ENCODE assay signal across 21 cellular contexts in the genomic region with DNA sequence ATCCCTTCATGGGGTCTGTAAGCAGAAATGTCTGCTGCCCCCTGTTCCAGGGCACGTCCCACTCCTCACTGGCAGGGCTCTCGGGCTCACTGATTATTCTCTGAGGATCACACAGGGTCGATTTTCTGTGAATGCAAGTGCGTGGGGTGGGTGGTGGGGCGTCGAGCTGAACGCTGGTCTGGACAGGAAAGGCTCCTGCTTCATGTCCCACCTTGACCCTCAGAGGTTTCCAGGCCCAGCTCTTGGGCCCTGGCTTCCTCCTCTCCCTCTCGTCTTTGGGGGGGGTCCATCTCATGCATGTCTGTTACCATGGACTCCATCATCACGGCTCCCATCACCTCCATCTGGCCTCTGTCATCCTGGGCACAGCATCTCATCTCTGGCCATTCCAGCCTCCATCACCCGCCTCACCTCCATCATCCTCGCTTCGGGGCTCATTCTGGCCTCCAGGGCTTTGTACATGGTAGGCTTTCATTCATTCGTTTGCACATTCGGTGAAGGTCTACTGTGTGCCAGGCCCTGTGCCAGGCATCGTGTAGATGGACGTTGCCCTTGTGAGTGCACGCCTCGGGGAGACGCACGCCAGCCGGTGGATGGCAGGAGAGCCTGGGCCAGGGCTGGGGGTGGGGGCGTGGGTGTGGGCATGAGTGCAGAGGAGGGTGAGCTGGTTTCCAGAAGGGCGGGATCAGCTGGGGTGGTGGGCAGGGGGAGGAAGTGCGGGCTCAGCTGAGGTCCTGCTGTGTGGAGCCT. TPM values are rescaled to one million over a fixed set of nuclear protein-coding genes. Genes with fewer than 3 reads are reported as not detected.
A peak's percentile ranks its signal among the peaks of the same experiment; 100 is the strongest.
DNase-seq lines count a peak whose midpoint lies in the region; ATAC-seq, FAIRE-seq and TF ChIP-seq lines count a peak whose summit lies in the region.
"Had no signal": no experiment of that assay in that cellular context is flagged by ENCODE, and none has a peak within 500 bp of the region (broad histone marks: within the 10 kb centered on the region; RNA-seq: fewer than 3 reads in every experiment).

No MANE protein-coding gene starts in this region.

- no peak for FAIRE-seq in HTR-8/SVneo (lab: Jason Lieb, UNC)
- FAIRE-seq: A204.1, G401.6 had no signal

- H3K36me3 ChIP-seq in lower lobe of right lung (no peaks in the 10 kb centered on the region), spleen (no peaks in the 10 kb centered on the region)
- H3K36me3 ChIP-seq: BLaER1 treated with 17β-estradiol and CSF1 and Interleukin-3, amounts not matched to agents 10 nM and 100 nM had no signal

- TF ChIP-seq CTCF in glutamatergic neuron (IDR thresholded peaks at IDR 0.05; ENCODE audit: partially characterized antibody, unreplicated experiment) (no peak), lower lobe of right lung (IDR thresholded peaks at IDR 0.05) (no peak), spleen (IDR thresholded peaks at IDR 0.05 in 8 of 11, conservative IDR thresholded peaks at IDR 0.05 in 3 of 11) (no peak), omental fat pad (IDR thresholded peaks at IDR 0.05) (no peak)

- WGBS in spleen, 5 donors = 88 to 92% (median 90%) methylated on average over 21 to 22 of the region's 24 CpGs

- no peaks in the 10 kb centered on the region for H3K4me1 Mint-ChIP-seq in activated naive CD8-positive, alpha-beta T cell treated with anti-CD3 and anti-CD28 coated beads, Interleukin-2, amount 10 ng/mL, durations not matched to agents 7 days and 5 days
- peaks cover 5% of the 10 kb centered on the region for H3K4me1 Mint-ChIP-seq in activated naive CD8-positive, alpha-beta T cell treated with anti-CD3 and anti-CD28 coated beads, Interleukin-2, amount 50 U/mL, for 24 hours
- no peaks in the 10 kb centered on the region for H3K4me1 Mint-ChIP-seq in glutamatergic neuron (ENCODE audit: low read depth, unreplicated experiment)

- H3K27ac ChIP-seq in lower lobe of right lung (no peak overlapping the region), spleen (no peak overlapping the region)
- H3K27ac ChIP-seq: BLaER1 treated with 17β-estradiol and CSF1 and Interleukin-3, amounts not matched to agents 10 nM and 100 nM had no signal

- H3K27ac Mint-ChIP-seq in activated naive CD8-positive, alpha-beta T cell treated with anti-CD3 and anti-CD28 coated beads, Interleukin-2, amount 10 ng/mL, durations not matched to agents 7 days and 5 days = no peak overlapping the region
- no peak overlapping the region for H3K27ac Mint-ChIP-seq in activated naive CD8-positive, alpha-beta T cell treated with anti-CD3 and anti-CD28 coated beads, Interleukin-2, amount 50 U/mL, for 24 hours
- no peak overlapping the region for H3K27ac Mint-ChIP-seq in glutamatergic neuron (ENCODE audit: unreplicated experiment)

- H3K9me3 ChIP-seq in lower lobe of right lung (no peaks in the 10 kb centered on the region), spleen (no peaks in the 10 kb centered on the region)
- H3K9me3 ChIP-seq: BLaER1 treated with 17β-estradiol and CSF1 and Interleukin-3, amounts not matched to agents 10 nM and 100 nM had no signal

- ATAC-seq in activated naive CD8-positive, alpha-beta T cell treated with anti-CD3 and anti-CD28 coated beads, Interleukin-2, amount 10 ng/mL, durations not matched to agents 7 days and 5 days (ENCODE audit: low read depth) = no peak
- no peak for ATAC-seq in activated naive CD8-positive, alpha-beta T cell treated with anti-CD3 and anti-CD28 coated beads, Interleukin-2, amount 50 U/mL, for 24 hours
- ATAC-seq in lower lobe of right lung = no peak
- no peak for ATAC-seq in omental fat pad (ENCODE audit: low FRiP score)
- ATAC-seq: Panc1 had no signal

- no peaks in the 10 kb centered on the region for H3K27me3 Mint-ChIP-seq in activated naive CD8-positive, alpha-beta T cell treated with anti-CD3 and anti-CD28 coated beads, Interleukin-2, amount 10 ng/mL, durations not matched to agents 7 days and 5 days
- H3K27me3 Mint-ChIP-seq in activated naive CD8-positive, alpha-beta T cell treated with anti-CD3 and anti-CD28 coated beads, Interleukin-2, amount 50 U/mL, for 24 hours = no peaks in the 10 kb centered on the region
- H3K27me3 Mint-ChIP-seq in glutamatergic neuron (ENCODE audit: unreplicated experiment) = peaks cover 8% of the 10 kb centered on the region

- no peak overlapping the region for H3K4me3 ChIP-seq in lower lobe of right lung
- no peak overlapping the region for H3K4me3 ChIP-seq in spleen
- H3K4me3 ChIP-seq: BLaER1 treated with 17β-estradiol and CSF1 and Interleukin-3, amounts not matched to agents 10 nM and 100 nM had no signal

- peak; percentile 14 for DNase-seq in activated naive CD8-positive, alpha-beta T cell treated with anti-CD3 and anti-CD28 coated beads, Interleukin-2, amount 10 ng/mL, durations not matched to agents 7 days and 5 days
- no peak for DNase-seq in activated naive CD8-positive, alpha-beta T cell treated with anti-CD3 and anti-CD28 coated beads, Interleukin-2, amount 50 U/mL, for 24 hours
- DNase-seq in glutamatergic neuron (peak; percentile 11), lower lobe of right lung (peak; percentile 26), spleen (peak; percentile 48), omental fat pad (ENCODE audit: low spot score) (no peak), NCI-H2081 (lab: John Stamatoyannopoulos, UW) (no peak), HTR-8/SVneo (ENCODE audit: insufficient read length, low spot score) (no peak)
- DNase-seq: DND-41, HCEC 1CT, KBM-7, MV-4-11, NCI-H1417 treated with DMSO at 0.1 percent for 48 hours, NCI-H2029 treated with DMSO at 0.1 percent for 48 hours, NCI-H82, SHP77 treated with DMSO at 0.1 percent for 48 hours had no signal

- TF ChIP-seq POLR2A in spleen (IDR thresholded peaks at IDR 0.05) = no peak

- intact Hi-C loops in lower lobe of right lung (cut with DNase I) (no loop called here), spleen (cut with DNase I; ENCODE audit: low total_unique reads) (no loop called here)

- no peaks in the 10 kb centered on the region for H3K36me3 Mint-ChIP-seq in activated naive CD8-positive, alpha-beta T cell treated with anti-CD3 and anti-CD28 coated beads, Interleukin-2, amount 10 ng/mL, durations not matched to agents 7 days and 5 days
- H3K36me3 Mint-ChIP-seq in activated naive CD8-positive, alpha-beta T cell treated with anti-CD3 and anti-CD28 coated beads, Interleukin-2, amount 50 U/mL, for 24 hours (ENCODE audit: low read depth) = no peaks in the 10 kb centered on the region
- H3K36me3 Mint-ChIP-seq in glutamatergic neuron (ENCODE audit: unreplicated experiment) = peaks cover 12% of the 10 kb centered on the region

- H3K27me3 ChIP-seq in lower lobe of right lung (ENCODE audit: low read depth) (no peaks in the 10 kb centered on the region), spleen (replicated peaks in 1 of 7) (no peaks in the 10 kb centered on the region)
- H3K27me3 ChIP-seq: BLaER1 treated with 17β-estradiol and CSF1 and Interleukin-3, amounts not matched to agents 10 nM and 100 nM had no signal

- POLR2A ChIA-PET in activated naive CD8-positive, alpha-beta T cell treated with anti-CD3 and anti-CD28 coated beads, Interleukin-2, amount 10 ng/mL, durations not matched to agents 7 days and 5 days (lab: Charles Lee) = no interaction called here

- H3K4me1 ChIP-seq in lower lobe of right lung (no peaks in the 10 kb centered on the region), spleen (no peaks in the 10 kb centered on the region)

- H3K9me3 Mint-ChIP-seq in activated naive CD8-positive, alpha-beta T cell treated with anti-CD3 and anti-CD28 coated beads, Interleukin-2, amount 10 ng/mL, durations not matched to agents 7 days and 5 days = no peaks in the 10 kb centered on the region
- H3K9me3 Mint-ChIP-seq in activated naive CD8-positive, alpha-beta T cell treated with anti-CD3 and anti-CD28 coated beads, Interleukin-2, amount 50 U/mL, for 24 hours = peaks cover 3% of the 10 kb centered on the region
- H3K9me3 Mint-ChIP-seq in glutamatergic neuron (ENCODE audit: unreplicated experiment) = peaks cover 13% of the 10 kb centered on the region

- H3K4me3 Mint-ChIP-seq in activated naive CD8-positive, alpha-beta T cell treated with anti-CD3 and anti-CD28 coated beads, Interleukin-2, amount 10 ng/mL, durations not matched to agents 7 days and 5 days = no peak overlapping the region
- no peak overlapping the region for H3K4me3 Mint-ChIP-seq in activated naive CD8-positive, alpha-beta T cell treated with anti-CD3 and anti-CD28 coated beads, Interleukin-2, amount 50 U/mL, for 24 hours
- H3K4me3 Mint-ChIP-seq in glutamatergic neuron (ENCODE audit: unreplicated experiment) = no peak overlapping the region

RNA-seq across cellular contexts. Expression of a gene that starts 34.7 kb away (rescaled TPM):
- total RNA-seq in activated naive CD8-positive, alpha-beta T cell treated with anti-CD3 and anti-CD28 coated beads, Interleukin-2, amount 10 ng/mL, durations not matched to agents 7 days and 5 days = not detected
- total RNA-seq in glutamatergic neuron (ENCODE audit: unreplicated experiment) = not detected
- not detected for total RNA-seq in lower lobe of right lung
- not detected for total RNA-seq in spleen
- polyA plus RNA-seq in spleen = under 1 TPM in 1 of 3 donors, not detected in 2; under 0.01 TPM
- total RNA-seq in omental fat pad = not detected
- total RNA-seq: NCI-H460 had no signal

RNA-seq across cellular contexts. Expression of a gene that starts 42.9 kb away (rescaled TPM):
- not detected for total RNA-seq in activated naive CD8-positive, alpha-beta T cell treated with anti-CD3 and anti-CD28 coated beads, Interleukin-2, amount 10 ng/mL, durations not matched to agents 7 days and 5 days
- total RNA-seq in glutamatergic neuron (ENCODE audit: unreplicated experiment) (0.22 TPM), lower lobe of right lung (16.6 TPM), spleen (100 to 1,000 TPM in 5 of 7 donors, 10 to 100 TPM in 2; 86.5 to 282 (median 174) TPM), omental fat pad (100 to 1,000 TPM in 3 of 4 donors, 10 to 100 TPM in 1; 34.9 to 169 (median 117) TPM)
- polyA plus RNA-seq in spleen = 100 to 1,000 TPM in 2 of 3 donors, 10 to 100 TPM in 1; 86.6 to 763 (median 435) TPM

Comparison
In these comparisons a context has a peak if more than half of its experiments do, and no peak if none do; other contexts are left out.
1. DNase-seq: peak in activated naive CD8-positive, alpha-beta T cell treated with anti-CD3 and anti-CD28 coated beads, Interleukin-2, amount 10 ng/mL, durations not matched to agents 7 days and 5 days (single experiment), glutamatergic neuron (single experiment), lower lobe of right lung (single experiment) and spleen (single experiment); none in activated naive CD8-positive, alpha-beta T cell treated with anti-CD3 and anti-CD28 coated beads, Interleukin-2, amount 50 U/mL, for 24 hours (single experiment), omental fat pad (single experiment), NCI-H2081 (0 of 2) and HTR-8/SVneo (single experiment).
2. RNA of a gene that starts 42.9 kb away (total RNA-seq): 86.5 to 282 TPM in spleen, 34.9 to 169 TPM in omental fat pad and 16.6 TPM in lower lobe of right lung (single experiment); 0.22 TPM in glutamatergic neuron (single experiment) and not detected in activated naive CD8-positive, alpha-beta T cell treated with anti-CD3 and anti-CD28 coated beads, Interleukin-2, amount 10 ng/mL, durations not matched to agents 7 days and 5 days; every median in the first group is over 10 times any median in the second.